In the genomic region with DNA sequence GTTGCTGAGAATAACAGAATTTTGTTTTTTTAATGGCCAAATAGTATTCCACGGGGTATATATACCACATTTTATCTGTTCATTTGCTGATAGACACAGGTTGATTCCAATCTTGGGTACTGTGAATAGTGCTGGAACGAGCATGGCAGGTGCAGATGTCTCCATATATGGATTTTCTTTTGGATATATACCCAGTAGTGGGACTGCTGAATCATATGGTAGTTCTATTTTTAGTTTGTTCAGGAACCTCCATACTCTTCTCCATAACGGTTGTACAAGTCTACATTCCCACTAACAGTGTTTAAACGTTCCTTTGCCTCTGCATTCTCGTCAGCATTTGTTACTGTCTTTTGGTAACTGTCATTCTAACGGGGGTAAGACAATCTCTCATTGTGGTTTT, we compare ENCODE assay signal across 15 cellular contexts. TPM values are rescaled to one million over a fixed set of nuclear protein-coding genes. Genes with fewer than 3 reads are reported as not detected.
A peak's percentile ranks its signal among the peaks of the same experiment; 100 is the strongest.
DNase-seq lines count a peak whose midpoint lies in the region; ATAC-seq and TF ChIP-seq lines count a peak whose summit lies in the region.
"Had no signal": no experiment of that assay in that cellular context is flagged by ENCODE, and none has a peak within 500 bp of the region (broad histone marks: within the 10 kb centered on the region; RNA-seq: fewer than 3 reads in every experiment).

No MANE protein-coding gene starts in this region.

- no peak for TF ChIP-seq CTCF in HEK293 (tag by site-specific recombination; IDR thresholded peaks at IDR 0.05)

- H3K36me3 ChIP-seq in HEK293 (ENCODE audit: control insufficient read depth in 2 of 2, insufficient read depth in 1 of 2, low read length in 2 of 2) (peaks cover 0 to 38% of the 10 kb centered on the region in 2 experiments; a peak in 2 of 3 replicates), skeletal muscle tissue (ENCODE audit: control insufficient read depth in 3 of 3, insufficient read depth in 3 of 3, low read length in 3 of 3) (peaks cover 8 to 15% (median 9%) of the 10 kb centered on the region in 3 donors)

- ATAC-seq in activated T-helper 17 cell treated with anti-CD3 and anti-CD28 coated beads, Interleukin-2, amount 50 U/mL, for 72 hours (replicated peaks): no peak
- ATAC-seq in memory B cell (ENCODE audit: low read depth) (no peak), HG03025 (IDR thresholded peaks at IDR 0.05; ENCODE audit: low FRiP score, unreplicated experiment) (no peak)
- ATAC-seq: A549 had no signal

- peaks cover 96% of the 10 kb centered on the region for H3K36me3 Mint-ChIP-seq in activated T-helper 17 cell treated with anti-CD3 and anti-CD28 coated beads, Interleukin-2, amount 50 U/mL, for 72 hours (ENCODE audit: low read depth)
- peaks cover 21% of the 10 kb centered on the region for H3K36me3 Mint-ChIP-seq in memory B cell

- no peak overlapping the region for H3K4me3 Mint-ChIP-seq in activated T-helper 17 cell treated with anti-CD3 and anti-CD28 coated beads, Interleukin-2, amount 50 U/mL, for 72 hours
- H3K4me3 Mint-ChIP-seq in memory B cell: no peak overlapping the region
- H3K4me3 Mint-ChIP-seq: CD4-positive, alpha-beta T cell; H9 had no signal

- H3K27ac ChIP-seq in HEK293 (ENCODE audit: extremely low read depth, low read depth, low read length) (no peak overlapping the region), skeletal muscle tissue (ENCODE audit: low read depth, low read length) (peak overlapping the region; percentile 34)
- H3K27ac ChIP-seq: 22Rv1, A549, C4-2B, HL-60 had no signal

- H3K27me3 Mint-ChIP-seq in activated T-helper 17 cell treated with anti-CD3 and anti-CD28 coated beads, Interleukin-2, amount 50 U/mL, for 72 hours: no peaks in the 10 kb centered on the region
- H3K27me3 Mint-ChIP-seq in memory B cell: no peaks in the 10 kb centered on the region
- H3K27me3 Mint-ChIP-seq: CD4-positive, alpha-beta T cell had no signal

- H3K9ac ChIP-seq in skeletal muscle tissue (ENCODE audit: low read depth in 1 of 3, low read length in 3 of 3): no peak overlapping the region

- no peaks in the 10 kb centered on the region for H3K9me3 Mint-ChIP-seq in activated T-helper 17 cell treated with anti-CD3 and anti-CD28 coated beads, Interleukin-2, amount 50 U/mL, for 72 hours
- H3K9me3 Mint-ChIP-seq in memory B cell: no peaks in the 10 kb centered on the region
- H3K9me3 Mint-ChIP-seq: CD4-positive, alpha-beta T cell; H9 had no signal

- DNase-seq in memory B cell (ENCODE audit: low spot score in 2 of 2): no peak
- no peak for DNase-seq in stimulated activated naive CD4-positive, alpha-beta T cell (lab: John Stamatoyannopoulos, UW)
- no peak for DNase-seq in NCI-H748 treated with DMSO at 0.1 percent for 48 hours (lab: John Stamatoyannopoulos, UW)
- DNase-seq: AML-193; Caco-2; CD4-positive, alpha-beta T cell; H9 had no signal

- POLR2A ChIA-PET in HEK293 (lab: Yijun Ruan, JAX): no interaction called here

- H3K4me1 ChIP-seq in HEK293 (ENCODE audit: control insufficient read depth, insufficient read depth, low read length) (no peaks in the 10 kb centered on the region), skeletal muscle tissue (ENCODE audit: control insufficient read depth in 3 of 3, insufficient read depth in 3 of 3, low read length in 3 of 3) (peaks cover 0 to 7% (median 0%) of the 10 kb centered on the region in 3 donors)
- H3K4me1 ChIP-seq: A549, Caco-2 had no signal

- H3K9me3 ChIP-seq in HEK293 (ENCODE audit: control insufficient read depth, insufficient read depth, low read depth, low read length): no peaks in the 10 kb centered on the region
- H3K9me3 ChIP-seq in skeletal muscle tissue (ENCODE audit: control insufficient read depth in 3 of 3, low read length in 3 of 3): no peaks in the 10 kb centered on the region
- H3K9me3 ChIP-seq: A549, Caco-2 had no signal

- no peaks in the 10 kb centered on the region for H3K27me3 ChIP-seq in skeletal muscle tissue (ENCODE audit: control insufficient read depth in 3 of 3, insufficient read depth in 3 of 3, low read length in 3 of 3)

- peaks cover 6% of the 10 kb centered on the region for H3K4me1 Mint-ChIP-seq in activated T-helper 17 cell treated with anti-CD3 and anti-CD28 coated beads, Interleukin-2, amount 50 U/mL, for 72 hours
- H3K4me1 Mint-ChIP-seq in memory B cell: no peaks in the 10 kb centered on the region

- CTCF ChIA-PET in HEK293 (lab: Yijun Ruan, JAX): no interaction called here

- H3K4me3 ChIP-seq in HEK293 (ENCODE audit: low read depth, low read length) (no peak overlapping the region), skeletal muscle tissue (ENCODE audit: low read length in 3 of 3) (no peak overlapping the region)
- H3K4me3 ChIP-seq: A549 had no signal

- H3K27ac Mint-ChIP-seq in activated T-helper 17 cell treated with anti-CD3 and anti-CD28 coated beads, Interleukin-2, amount 50 U/mL, for 72 hours: peak overlapping the region; percentile 15
- peak overlapping the region; percentile 8 for H3K27ac Mint-ChIP-seq in memory B cell
- H3K27ac Mint-ChIP-seq: CD4-positive, alpha-beta T cell; H9 had no signal

TF ChIP-seq in HEK293, 187 proteins besides CTCF, POLR2A, EP300 and RAD21:
- 0 out of 2 replicates have a peak, but pooled peaks have one; percentile 14 for TF ChIP-seq ZNF146 (tag by site-specific recombination; IDR thresholded peaks at IDR 0.05)
- TF ChIP-seq ZNF366 (tag by site-specific recombination; conservative IDR thresholded peaks at IDR 0.05): no peak

RNA-seq across cellular contexts. Expression of a gene that starts 17.3 kb away (rescaled TPM):
- total RNA-seq in activated T-helper 17 cell treated with anti-CD3 and anti-CD28 coated beads, Interleukin-2, amount 50 U/mL, for 72 hours: 100 to 1,000 TPM; 180 to 207 TPM
- 132 TPM for total RNA-seq in skeletal muscle tissue
